24 cellular contexts compared by ENCODE assay signal in genomic region chr3:87309601-87310000, GRCh38. TPM values are rescaled to one million over a fixed set of nuclear protein-coding genes. Genes with fewer than 3 reads are reported as not detected.
DNase-seq lines count a peak whose midpoint lies in the region; ATAC-seq and TF ChIP-seq lines count a peak whose summit lies in the region.
"Had no signal": no experiment of that assay in that cellular context is flagged by ENCODE, and none has a peak within 500 bp of the region (broad histone marks: within the 10 kb centered on the region; RNA-seq: fewer than 3 reads in every experiment).

No MANE protein-coding gene starts in this region.

- H3K4me3 ChIP-seq in RWPE2 (ENCODE audit: severe bottlenecking), result no peak overlapping the region
- no peak overlapping the region for H3K4me3 ChIP-seq in naive thymus-derived CD4-positive, alpha-beta T cell (ENCODE audit: low read length)
- H3K4me3 ChIP-seq: heart left ventricle, left ventricle myocardium inferior, ovary, thoracic aorta had no signal

- peak; percentile 64 for ATAC-seq in RWPE2 (ENCODE audit: low read depth)
- no peak for ATAC-seq in naive thymus-derived CD4-positive, alpha-beta T cell
- ATAC-seq: heart left ventricle, natural killer cell, right cardiac atrium had no signal

- no peak for TF ChIP-seq CTCF in RWPE2 (IDR thresholded peaks at IDR 0.05; ENCODE audit: poor library complexity, severe bottlenecking)
- no peak for TF ChIP-seq CTCF in progenitor cell of endocrine pancreas (IDR thresholded peaks at IDR 0.05; ENCODE audit: unreplicated experiment)

- H3K4me3 Mint-ChIP-seq in progenitor cell of endocrine pancreas (ENCODE audit: low read depth), result no peak overlapping the region
- H3K4me3 Mint-ChIP-seq in naive thymus-derived CD4-positive, alpha-beta T cell, result no peak overlapping the region
- H3K4me3 Mint-ChIP-seq: activated CD4-positive, alpha-beta memory T cell treated with anti-CD3 and anti-CD28 coated beads, Interleukin-2, amount 10 ng/mL, durations not matched to agents 7 days and 5 days; activated naive CD8-positive, alpha-beta T cell treated with anti-CD3 and anti-CD28 coated beads for 36 hours; natural killer cell had no signal

- H3K36me3 ChIP-seq in RWPE2 (ENCODE audit: low read depth), result no peaks in the 10 kb centered on the region
- no peaks in the 10 kb centered on the region for H3K36me3 ChIP-seq in naive thymus-derived CD4-positive, alpha-beta T cell (ENCODE audit: control insufficient read depth in 2 of 3, insufficient read depth in 3 of 3, low read length in 3 of 3)
- H3K36me3 ChIP-seq: heart left ventricle, left ventricle myocardium inferior, ovary, thoracic aorta had no signal

- no peaks in the 10 kb centered on the region for H3K9me3 ChIP-seq in RWPE2 (ENCODE audit: severe bottlenecking)
- H3K9me3 ChIP-seq in naive thymus-derived CD4-positive, alpha-beta T cell (ENCODE audit: control insufficient read depth in 2 of 3, low read length in 3 of 3), result no peaks in the 10 kb centered on the region
- H3K9me3 ChIP-seq: left ventricle myocardium inferior, ovary, thoracic aorta had no signal

- H3K27me3 ChIP-seq in RWPE2 (ENCODE audit: insufficient read depth, poor library complexity, severe bottlenecking), result no peaks in the 10 kb centered on the region
- no peaks in the 10 kb centered on the region for H3K27me3 ChIP-seq in naive thymus-derived CD4-positive, alpha-beta T cell (ENCODE audit: control insufficient read depth in 2 of 2, insufficient read depth in 2 of 2, low read length in 2 of 2)
- H3K27me3 ChIP-seq: heart left ventricle, ovary had no signal

- CTCF ChIA-PET in naive thymus-derived CD4-positive, alpha-beta T cell (lab: Charles Lee), result no interaction called here

- H3K27ac Mint-ChIP-seq in progenitor cell of endocrine pancreas, result no peak overlapping the region
- no peak overlapping the region for H3K27ac Mint-ChIP-seq in naive thymus-derived CD4-positive, alpha-beta T cell
- H3K27ac Mint-ChIP-seq: activated CD4-positive, alpha-beta memory T cell treated with anti-CD3 and anti-CD28 coated beads, Interleukin-2, amount 10 ng/mL, durations not matched to agents 7 days and 5 days; activated naive CD8-positive, alpha-beta T cell treated with anti-CD3 and anti-CD28 coated beads for 36 hours; natural killer cell had no signal

- H3K4me1 ChIP-seq in RWPE2 (ENCODE audit: insufficient read depth, poor library complexity, severe bottlenecking), result no peaks in the 10 kb centered on the region
- H3K4me1 ChIP-seq in naive thymus-derived CD4-positive, alpha-beta T cell (ENCODE audit: control insufficient read depth in 2 of 2, insufficient read depth in 2 of 2, low read length in 2 of 2), result no peaks in the 10 kb centered on the region
- H3K4me1 ChIP-seq: heart left ventricle, left ventricle myocardium inferior had no signal

- DNase-seq in AG08395 (ENCODE audit: low spot score) (peak; percentile 3), HT-29 (ENCODE audit: low spot score) (peak; percentile 16), RWPE2 (ENCODE audit: low spot score) (no peak), kidney glomerular epithelial cell (lab: John Stamatoyannopoulos, UW) (peak; percentile 7), progenitor cell of endocrine pancreas (ENCODE audit: low spot score, unreplicated experiment) (no peak), cerebellum (ENCODE audit: low spot score) (no peak), NCI-H2227 treated with DMSO at 0.1 percent for 48 hours (lab: John Stamatoyannopoulos, UW) (no peak)
- no peak for DNase-seq in naive thymus-derived CD4-positive, alpha-beta T cell
- DNase-seq: activated CD4-positive, alpha-beta memory T cell treated with anti-CD3 and anti-CD28 coated beads, Interleukin-2, amount 10 ng/mL, durations not matched to agents 7 days and 5 days; activated naive CD8-positive, alpha-beta T cell treated with anti-CD3 and anti-CD28 coated beads for 36 hours; C1 segment of cervical spinal cord; heart left ventricle; Karpas-422; left ventricle myocardium inferior; natural killer cell; NCI-H1092; NCI-H2029; ovary; right cardiac atrium; stimulated activated CD4-positive, alpha-beta T cell treated with anti-CD3 and anti-CD28 coated beads, Interleukin-4, amount 100 ng/mL, for 4 hours; stimulated activated naive CD4-positive, alpha-beta T cell had no signal

- no peaks in the 10 kb centered on the region for H3K9me3 Mint-ChIP-seq in progenitor cell of endocrine pancreas (ENCODE audit: low read depth)
- H3K9me3 Mint-ChIP-seq in naive thymus-derived CD4-positive, alpha-beta T cell, result peaks cover 0 to 4% (median 0%) of the 10 kb centered on the region in 11 donors
- H3K9me3 Mint-ChIP-seq: activated naive CD8-positive, alpha-beta T cell treated with anti-CD3 and anti-CD28 coated beads for 36 hours; natural killer cell had no signal

- peaks cover 10% of the 10 kb centered on the region for H3K4me1 Mint-ChIP-seq in progenitor cell of endocrine pancreas (ENCODE audit: low read depth)
- H3K4me1 Mint-ChIP-seq in naive thymus-derived CD4-positive, alpha-beta T cell, result no peaks in the 10 kb centered on the region
- H3K4me1 Mint-ChIP-seq: activated CD4-positive, alpha-beta memory T cell treated with anti-CD3 and anti-CD28 coated beads, Interleukin-2, amount 10 ng/mL, durations not matched to agents 7 days and 5 days; activated naive CD8-positive, alpha-beta T cell treated with anti-CD3 and anti-CD28 coated beads for 36 hours; natural killer cell had no signal

- no peaks in the 10 kb centered on the region for H3K27me3 Mint-ChIP-seq in progenitor cell of endocrine pancreas
- H3K27me3 Mint-ChIP-seq in naive thymus-derived CD4-positive, alpha-beta T cell, result peaks cover 0 to 15% (median 7%) of the 10 kb centered on the region in 5 donors

- POLR2A ChIA-PET in naive thymus-derived CD4-positive, alpha-beta T cell (lab: Charles Lee), result no interaction called here

- H3K27ac ChIP-seq in RWPE2 (ENCODE audit: poor library complexity, severe bottlenecking), result no peak overlapping the region
- no peak overlapping the region for H3K27ac ChIP-seq in naive thymus-derived CD4-positive, alpha-beta T cell (ENCODE audit: low read depth, low read length)
- H3K27ac ChIP-seq: heart left ventricle, left ventricle myocardium inferior, ovary, thoracic aorta had no signal

- no peaks in the 10 kb centered on the region for H3K36me3 Mint-ChIP-seq in progenitor cell of endocrine pancreas (ENCODE audit: insufficient read depth)
- no peaks in the 10 kb centered on the region for H3K36me3 Mint-ChIP-seq in naive thymus-derived CD4-positive, alpha-beta T cell
- H3K36me3 Mint-ChIP-seq: activated naive CD8-positive, alpha-beta T cell treated with anti-CD3 and anti-CD28 coated beads for 36 hours; natural killer cell had no signal

- intact Hi-C loops in naive thymus-derived CD4-positive, alpha-beta T cell (cut with micrococcal nuclease), result no loop called here

RNA-seq across cellular contexts. Expression of gene POU1F1, which starts 33.2 kb away (rescaled TPM):
- not detected in 2 replicates for total RNA-seq in HT-29 (2014; rRNA removed; shearing (Covaris generic))
- total RNA-seq in progenitor cell of endocrine pancreas (not detected in 2 replicates), cerebellum (not detected)
- not detected for total RNA-seq in naive thymus-derived CD4-positive, alpha-beta T cell
- not detected for polyA plus RNA-seq in naive thymus-derived CD4-positive, alpha-beta T cell
- total RNA-seq: activated CD4-positive, alpha-beta memory T cell treated with anti-CD3 and anti-CD28 coated beads, Interleukin-2, amount 10 ng/mL, durations not matched to agents 7 days and 5 days; activated naive CD8-positive, alpha-beta T cell treated with anti-CD3 and anti-CD28 coated beads for 36 hours; epithelial cell of proximal tubule; heart left ventricle; left ventricle myocardium inferior; natural killer cell; ovary; right cardiac atrium; thoracic aorta had no signal
- polyA plus RNA-seq: AG04450, heart left ventricle, ovary, right cardiac atrium had no signal

Comparison
In these comparisons a context has a peak if more than half of its experiments do, and no peak if none do; other contexts are left out.
1. DNase-seq: peak in AG08395 (single experiment), HT-29 (single experiment) and kidney glomerular epithelial cell (single experiment); none in RWPE2 (single experiment), progenitor cell of endocrine pancreas (single experiment), naive thymus-derived CD4-positive, alpha-beta T cell (0 of 9), cerebellum (single experiment) and NCI-H2227 treated with DMSO at 0.1 percent for 48 hours (single experiment).